Comparison of ENCODE assay signal across 12 cellular contexts in genomic region chr13:106103779-106104178, GRCh38.
DNase-seq lines count a peak whose midpoint lies in the region; ATAC-seq and TF ChIP-seq lines count a peak whose summit lies in the region.
"Had no signal": no experiment of that assay in that cellular context is flagged by ENCODE, and none has a peak within 500 bp of the region (broad histone marks: within the 10 kb centered on the region; RNA-seq: fewer than 3 reads in every experiment).

No MANE protein-coding gene starts in this region.

- H3K36me3 ChIP-seq in BJ (ENCODE audit: control insufficient read depth, insufficient read depth, low read length) (no peaks in the 10 kb centered on the region), mucosa of descending colon (ENCODE audit: low read depth) (no peaks in the 10 kb centered on the region)

- CTCF ChIA-PET in BJ (lab: Yijun Ruan, JAX) = interaction anchor here (1.1 to 1.5 kb wide), 2 partner anchors 14 to 20 kb away, joined by 3 read pairs; no protein-coding TSS in a partner anchor

- no peaks in the 10 kb centered on the region for H3K4me1 Mint-ChIP-seq in activated T-helper 2 cell treated with anti-CD3 and anti-CD28 coated beads, Interferon-gamma antibody, Interleukin-2, Interleukin-4, amounts not matched to agents 10 μg/mL and 5 μg/mL and 100 μg/mL, durations not matched to agents 14 hours and 24 hours and 36 hours (ENCODE audit: low read depth)

- no peak overlapping the region for H3K4me3 ChIP-seq in BJ (ENCODE audit: low read depth, low read length)
- H3K4me3 ChIP-seq in mucosa of descending colon = no peak overlapping the region

- H3K36me3 Mint-ChIP-seq in activated T-helper 2 cell treated with anti-CD3 and anti-CD28 coated beads, Interferon-gamma antibody, Interleukin-2, Interleukin-4, amounts not matched to agents 10 μg/mL and 5 μg/mL and 100 μg/mL, durations not matched to agents 14 hours and 24 hours and 36 hours (ENCODE audit: low read depth) = no peaks in the 10 kb centered on the region
- H3K36me3 Mint-ChIP-seq: activated naive CD4-positive, alpha-beta T cell treated with anti-CD3 and anti-CD28 coated beads, Interleukin-2, amount 50 U/mL, for 72 hours had no signal

- no peak overlapping the region for H3K27ac Mint-ChIP-seq in activated T-helper 2 cell treated with anti-CD3 and anti-CD28 coated beads, Interferon-gamma antibody, Interleukin-2, Interleukin-4, amounts not matched to agents 10 μg/mL and 5 μg/mL and 100 μg/mL, durations not matched to agents 14 hours and 24 hours and 36 hours
- H3K27ac Mint-ChIP-seq: activated naive CD4-positive, alpha-beta T cell treated with anti-CD3 and anti-CD28 coated beads, Interleukin-2, amount 50 U/mL, for 72 hours; T-helper 2 cell treated with Interferon-gamma antibody and Interleukin-4, amounts not matched to agents 5 μg/mL and 100 μg/mL, for 36 hours had no signal

- H3K4me1 ChIP-seq in mucosa of descending colon (ENCODE audit: low read depth) = peaks cover 29% of the 10 kb centered on the region

- H3K27me3 Mint-ChIP-seq in activated T-helper 2 cell treated with anti-CD3 and anti-CD28 coated beads, Interferon-gamma antibody, Interleukin-2, Interleukin-4, amounts not matched to agents 10 μg/mL and 5 μg/mL and 100 μg/mL, durations not matched to agents 14 hours and 24 hours and 36 hours (ENCODE audit: low read depth) = no peaks in the 10 kb centered on the region

- intact Hi-C loops in mucosa of descending colon (cut with DNase I, micrococcal nuclease) = no loop called here
- intact Hi-C loops in activated T-helper 2 cell treated with anti-CD3 and anti-CD28 coated beads, Interferon-gamma antibody, Interleukin-2, Interleukin-4, amounts not matched to agents 10 μg/mL and 5 μg/mL and 100 μg/mL, durations not matched to agents 14 hours and 24 hours and 36 hours (cut with micrococcal nuclease) = no loop called here

- H3K4me3 Mint-ChIP-seq in activated T-helper 2 cell treated with anti-CD3 and anti-CD28 coated beads, Interferon-gamma antibody, Interleukin-2, Interleukin-4, amounts not matched to agents 10 μg/mL and 5 μg/mL and 100 μg/mL, durations not matched to agents 14 hours and 24 hours and 36 hours (ENCODE audit: low read depth) = no peak overlapping the region
- H3K4me3 Mint-ChIP-seq: neural crest cell; T-helper 2 cell treated with Interferon-gamma antibody and Interleukin-4, amounts not matched to agents 5 μg/mL and 100 μg/mL, for 36 hours had no signal

- H3K9me3 Mint-ChIP-seq in activated T-helper 2 cell treated with anti-CD3 and anti-CD28 coated beads, Interferon-gamma antibody, Interleukin-2, Interleukin-4, amounts not matched to agents 10 μg/mL and 5 μg/mL and 100 μg/mL, durations not matched to agents 14 hours and 24 hours and 36 hours = no peaks in the 10 kb centered on the region
- H3K9me3 Mint-ChIP-seq: neural crest cell; T-helper 2 cell treated with Interferon-gamma antibody and Interleukin-4, amounts not matched to agents 5 μg/mL and 100 μg/mL, for 36 hours had no signal

- TF ChIP-seq CTCF in BJ (IDR thresholded peaks at IDR 0.05; ENCODE audit: insufficient read depth, low read depth, low read length) (no peak), mucosa of descending colon (IDR thresholded peaks at IDR 0.05) (no peak)

- POLR2A ChIA-PET in BJ (lab: Charles Lee) = no interaction called here

- no peaks in the 10 kb centered on the region for H3K27me3 ChIP-seq in BJ (ENCODE audit: control insufficient read depth, insufficient read depth, low read length)

- peak; percentile 70 for DNase-seq in BJ (ENCODE audit: low read depth)
- DNase-seq in M059J (ENCODE audit: low read depth) = peak; percentile 83
- peak; percentile 87 for DNase-seq in astrocyte of the hippocampus (ENCODE audit: low read depth, low spot score)
- no peak for DNase-seq in mucosa of descending colon
- no peak for DNase-seq in activated T-helper 2 cell treated with anti-CD3 and anti-CD28 coated beads, Interferon-gamma antibody, Interleukin-2, Interleukin-4, amounts not matched to agents 10 μg/mL and 5 μg/mL and 100 μg/mL, durations not matched to agents 14 hours and 24 hours and 36 hours (ENCODE audit: low spot score)
- no peak for DNase-seq in HK-2 (ENCODE audit: unreplicated experiment)
- no peak for DNase-seq in activated CD4-positive, alpha-beta T cell treated with anti-CD3 and anti-CD28 coated beads for 1 hour
- DNase-seq in NCI-H1436 treated with DMSO at 0.1 percent for 48 hours (lab: John Stamatoyannopoulos, UW) = no peak
- DNase-seq: NCI-H2081 had no signal

- peak; percentile 58 for ATAC-seq in mucosa of descending colon
- ATAC-seq: activated naive CD4-positive, alpha-beta T cell treated with anti-CD3 and anti-CD28 coated beads, Interleukin-2, amount 50 U/mL, for 72 hours had no signal

- H3K9me3 ChIP-seq in mucosa of descending colon = no peaks in the 10 kb centered on the region

Comparison
In these comparisons a context has a peak if more than half of its experiments do, and no peak if none do; other contexts are left out.
1. DNase-seq: peak in BJ (single experiment), M059J (single experiment) and astrocyte of the hippocampus (single experiment); none in mucosa of descending colon (0 of 3), activated T-helper 2 cell treated with anti-CD3 and anti-CD28 coated beads, Interferon-gamma antibody, Interleukin-2, Interleukin-4, amounts not matched to agents 10 μg/mL and 5 μg/mL and 100 μg/mL, durations not matched to agents 14 hours and 24 hours and 36 hours (single experiment), HK-2 (single experiment), activated CD4-positive, alpha-beta T cell treated with anti-CD3 and anti-CD28 coated beads for 1 hour (single experiment) and NCI-H1436 treated with DMSO at 0.1 percent for 48 hours (single experiment).